In the genomic region with DNA sequence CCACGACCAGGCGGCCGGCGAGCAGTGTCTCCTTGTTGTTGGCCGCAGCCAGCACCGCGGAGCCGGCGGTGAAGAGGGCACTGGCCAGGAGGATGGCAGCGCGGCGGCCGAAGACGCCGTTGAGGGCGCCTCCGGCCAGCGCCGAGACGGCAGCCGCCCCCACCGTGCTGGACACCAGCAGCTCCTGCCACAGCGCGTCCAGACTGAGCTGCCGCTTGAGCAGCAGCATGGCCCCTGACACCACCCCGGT, we compare ENCODE assay signal across 8 cellular contexts. TPM values are rescaled to one million over a fixed set of nuclear protein-coding genes. Genes with fewer than 3 reads are reported as not detected.
DNase-seq lines count a peak whose midpoint lies in the region; ATAC-seq and TF ChIP-seq lines count a peak whose summit lies in the region.

No MANE protein-coding gene starts in this region.

- intact Hi-C loops in dendritic cell treated with granulocyte-macrophage colony-stimulating factor and Interleukin-4, amounts not matched to agents 40 ng/mL and 50 ng/mL, for 4 days (cut with micrococcal nuclease) = loop anchor here (5.0 kb wide), 2 partner anchors 207 to 338 kb away; no protein-coding TSS in a partner anchor
- intact Hi-C loops in mucosa of descending colon (cut with DNase I, micrococcal nuclease) = loop anchor here (5.0 to 10.0 kb wide), 2 partner anchors 93 to 340 kb away; no protein-coding TSS in a partner anchor

- no peaks in the 10 kb centered on the region for H3K36me3 ChIP-seq in mucosa of descending colon (ENCODE audit: low read depth)

- H3K27ac Mint-ChIP-seq in dendritic cell treated with granulocyte-macrophage colony-stimulating factor and Interleukin-4, amounts not matched to agents 40 ng/mL and 50 ng/mL, for 4 days = peak overlapping the region; percentile 56

- DNase-seq in AG08396 (ENCODE audit: low spot score) = peak; percentile 71
- DNase-seq in LoVo (ENCODE audit: low spot score) = peak; percentile 45
- no peak for DNase-seq in mucosa of descending colon
- DNase-seq in NCI-H1694 (lab: John Stamatoyannopoulos, UW) = no peak

- no peaks in the 10 kb centered on the region for H3K9me3 ChIP-seq in mucosa of descending colon

- H3K4me3 Mint-ChIP-seq in dendritic cell treated with granulocyte-macrophage colony-stimulating factor and Interleukin-4, amounts not matched to agents 40 ng/mL and 50 ng/mL, for 4 days = peak overlapping the region; percentile 80

- H3K4me1 ChIP-seq in mucosa of descending colon (ENCODE audit: low read depth) = peaks cover 27% of the 10 kb centered on the region

- no peaks in the 10 kb centered on the region for H3K36me3 Mint-ChIP-seq in dendritic cell treated with granulocyte-macrophage colony-stimulating factor and Interleukin-4, amounts not matched to agents 40 ng/mL and 50 ng/mL, for 4 days (ENCODE audit: low read depth)

- H3K27me3 Mint-ChIP-seq in dendritic cell treated with granulocyte-macrophage colony-stimulating factor and Interleukin-4, amounts not matched to agents 40 ng/mL and 50 ng/mL, for 4 days = peaks cover 30% of the 10 kb centered on the region

- ATAC-seq in GM21423 (IDR thresholded peaks at IDR 0.05; ENCODE audit: unreplicated experiment) (peak; percentile 49), mucosa of descending colon (peak; percentile 63), HG02610 (IDR thresholded peaks at IDR 0.05; ENCODE audit: unreplicated experiment) (no peak), HG03460 (IDR thresholded peaks at IDR 0.05; ENCODE audit: unreplicated experiment) (no peak)

- peaks cover 37% of the 10 kb centered on the region for H3K4me1 Mint-ChIP-seq in dendritic cell treated with granulocyte-macrophage colony-stimulating factor and Interleukin-4, amounts not matched to agents 40 ng/mL and 50 ng/mL, for 4 days (ENCODE audit: low read depth)

- TF ChIP-seq CTCF in mucosa of descending colon (IDR thresholded peaks at IDR 0.05) = no peak

- H3K4me3 ChIP-seq in mucosa of descending colon = peak overlapping the region; percentile 87

- no peaks in the 10 kb centered on the region for H3K9me3 Mint-ChIP-seq in dendritic cell treated with granulocyte-macrophage colony-stimulating factor and Interleukin-4, amounts not matched to agents 40 ng/mL and 50 ng/mL, for 4 days

RNA-seq across cellular contexts. Expression of gene SLC2A13, which starts 0.7 kb away (rescaled TPM):
- total RNA-seq in mucosa of descending colon = 10 to 100 TPM; 25.0 to 41.8 (median 34.1) TPM

Comparison
In these comparisons a context has a peak if more than half of its experiments do, and no peak if none do; other contexts are left out.
1. DNase-seq: peak in AG08396 (single experiment) and LoVo (single experiment); none in mucosa of descending colon (0 of 3) and NCI-H1694 (single experiment).
2. ATAC-seq: peak in GM21423 (single experiment) and mucosa of descending colon (single experiment); none in HG02610 (single experiment) and HG03460 (single experiment).